Comparison of ENCODE assay signal across 1 cellular context in genomic region chr19:11374449-11375142, GRCh38.
TF ChIP-seq lines count a peak whose summit lies in the region.

SWSAP1 (plus strand) TSS chr19:11374666; CDS start chr19:11374681, 15 bp downstream.

TF ChIP-seq in HEK293, 187 proteins besides CTCF, POLR2A, EP300 and RAD21 (continued from another document):
- TF ChIP-seq, protein P1, sequence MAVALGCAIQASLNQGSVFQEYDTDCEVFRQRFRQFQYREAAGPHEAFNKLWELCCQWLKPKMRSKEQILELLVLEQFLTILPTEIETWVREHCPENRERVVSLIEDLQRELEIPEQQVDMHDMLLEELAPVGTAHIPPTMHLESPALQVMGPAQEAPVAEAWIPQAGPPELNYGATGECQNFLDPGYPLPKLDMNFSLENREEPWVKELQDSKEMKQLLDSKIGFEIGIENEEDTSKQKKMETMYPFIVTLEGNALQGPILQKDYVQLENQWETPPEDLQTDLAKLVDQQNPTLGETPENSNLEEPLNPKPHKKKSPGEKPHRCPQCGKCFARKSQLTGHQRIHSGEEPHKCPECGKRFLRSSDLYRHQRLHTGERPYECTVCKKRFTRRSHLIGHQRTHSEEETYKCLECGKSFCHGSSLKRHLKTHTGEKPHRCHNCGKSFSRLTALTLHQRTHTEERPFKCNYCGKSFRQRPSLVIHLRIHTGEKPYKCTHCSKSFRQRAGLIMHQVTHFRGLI (tag by site-specific recombination; IDR thresholded peaks at IDR 0.05), result no peak
